ENCODE assay signal across 1 cellular context in the genomic region with DNA sequence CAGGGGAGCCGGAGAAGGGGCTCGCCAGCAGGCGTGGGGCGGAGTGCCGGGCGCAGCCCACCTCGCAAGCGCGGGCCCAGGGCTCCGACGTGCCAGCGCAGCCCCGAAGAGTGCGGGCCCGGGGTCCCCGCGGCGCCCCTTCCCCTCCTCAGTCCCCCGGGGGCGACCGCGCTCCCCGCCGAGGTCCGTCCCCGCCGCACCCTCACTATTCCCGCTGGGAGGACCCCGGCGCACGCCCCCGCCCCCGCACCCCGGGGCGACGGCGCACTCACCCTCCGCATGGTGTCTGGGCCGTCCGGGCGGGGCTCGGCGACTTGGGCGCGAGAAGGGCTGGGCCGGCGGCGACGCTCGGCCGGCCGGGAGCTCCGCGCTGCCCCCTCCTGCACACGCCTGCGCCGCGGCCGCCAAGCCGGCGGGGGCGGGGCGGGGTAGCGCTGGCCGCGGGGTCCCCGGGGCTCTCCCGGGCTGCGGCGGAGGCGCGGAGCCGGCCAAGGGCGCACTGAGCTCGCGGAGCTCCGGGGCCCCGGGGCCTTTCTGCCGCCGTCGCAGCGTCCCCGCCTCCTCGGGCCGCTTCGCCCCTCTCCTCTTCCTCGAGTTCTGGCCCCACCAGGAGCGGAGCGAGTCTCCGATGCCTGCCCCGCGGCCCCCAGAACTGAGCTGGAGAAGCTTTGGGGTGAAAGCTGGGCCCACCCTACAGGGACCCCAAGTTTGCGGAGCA.
A peak's percentile ranks its signal among the peaks of the same experiment; 100 is the strongest.
TF ChIP-seq lines count a peak whose summit lies in the region.

No MANE protein-coding gene starts in this region.

TF ChIP-seq in HEK293, 187 proteins besides CTCF, POLR2A, EP300 and RAD21 (continued from another document):
- TF ChIP-seq, protein P1, sequence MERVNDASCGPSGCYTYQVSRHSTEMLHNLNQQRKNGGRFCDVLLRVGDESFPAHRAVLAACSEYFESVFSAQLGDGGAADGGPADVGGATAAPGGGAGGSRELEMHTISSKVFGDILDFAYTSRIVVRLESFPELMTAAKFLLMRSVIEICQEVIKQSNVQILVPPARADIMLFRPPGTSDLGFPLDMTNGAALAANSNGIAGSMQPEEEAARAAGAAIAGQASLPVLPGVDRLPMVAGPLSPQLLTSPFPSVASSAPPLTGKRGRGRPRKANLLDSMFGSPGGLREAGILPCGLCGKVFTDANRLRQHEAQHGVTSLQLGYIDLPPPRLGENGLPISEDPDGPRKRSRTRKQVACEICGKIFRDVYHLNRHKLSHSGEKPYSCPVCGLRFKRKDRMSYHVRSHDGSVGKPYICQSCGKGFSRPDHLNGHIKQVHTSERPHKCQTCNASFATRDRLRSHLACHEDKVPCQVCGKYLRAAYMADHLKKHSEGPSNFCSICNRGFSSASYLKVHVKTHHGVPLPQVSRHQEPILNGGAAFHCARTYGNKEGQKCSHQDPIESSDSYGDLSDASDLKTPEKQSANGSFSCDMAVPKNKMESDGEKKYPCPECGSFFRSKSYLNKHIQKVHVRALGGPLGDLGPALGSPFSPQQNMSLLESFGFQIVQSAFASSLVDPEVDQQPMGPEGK (tag by site-specific recombination; IDR thresholded peaks at IDR 0.05), result no peak
- TF ChIP-seq ZNF132 (tag by site-specific recombination; IDR thresholded peaks at IDR 0.05; ENCODE audit: borderline replicate concordance) (no peak), ZNF623 (tag by site-specific recombination; IDR thresholded peaks at IDR 0.05) (no peak), ZSCAN16 (tag by site-specific recombination; IDR thresholded peaks at IDR 0.05) (no peak), ZBTB1 (tag by site-specific recombination; IDR thresholded peaks at IDR 0.05) (no peak), ZXDB (tag by site-specific recombination; IDR thresholded peaks at IDR 0.05) (no peak), ZNF530 (tag by site-specific recombination; IDR thresholded peaks at IDR 0.05; ENCODE audit: low read depth) (no peak), KLF1 (tag by site-specific recombination; IDR thresholded peaks at IDR 0.05) (0 out of 2 replicates have a peak, but pooled peaks have one; percentile 17), TRIM28 (IDR thresholded peaks at IDR 0.05; ENCODE audit: borderline replicate concordance, low read length) (no peak), ZNF596 (tag by site-specific recombination; IDR thresholded peaks at IDR 0.05) (peak; percentile 51; the same call in 1 of the 2 replicates), ZNF214 (tag by site-specific recombination; IDR thresholded peaks at IDR 0.05; ENCODE audit: borderline replicate concordance) (no peak), ZNF473 (tag by site-specific recombination; IDR thresholded peaks at IDR 0.05) (no peak), ZIC2 (tag by site-specific recombination; IDR thresholded peaks at IDR 0.05) (peak; percentile 16; the same call in 1 of the 2 replicates), ZNF544 (tag by site-specific recombination; IDR thresholded peaks at IDR 0.05) (no peak), IKZF3 (tag by site-specific recombination; IDR thresholded peaks at IDR 0.05) (no peak), KLF8 (tag by site-specific recombination; IDR thresholded peaks at IDR 0.05) (no peak), ZSCAN30 (tag by site-specific recombination; IDR thresholded peaks at IDR 0.05) (0 out of 2 replicates have a peak, but pooled peaks have one; percentile 14), ZNF423 (tag by site-specific recombination; IDR thresholded peaks at IDR 0.05) (0 out of 2 replicates have a peak, but pooled peaks have one; percentile 63), ZBTB20 (tag by site-specific recombination; IDR thresholded peaks at IDR 0.05) (peak; percentile 73), ZBTB8A (tag by site-specific recombination; IDR thresholded peaks at IDR 0.05) (peak; percentile 69), ZNF366 (tag by site-specific recombination; conservative IDR thresholded peaks at IDR 0.05) (no peak), BCL11A (tag by site-specific recombination; IDR thresholded peaks at IDR 0.05; ENCODE audit: low read depth) (no peak)
- TF ChIP-seq, protein P2, sequence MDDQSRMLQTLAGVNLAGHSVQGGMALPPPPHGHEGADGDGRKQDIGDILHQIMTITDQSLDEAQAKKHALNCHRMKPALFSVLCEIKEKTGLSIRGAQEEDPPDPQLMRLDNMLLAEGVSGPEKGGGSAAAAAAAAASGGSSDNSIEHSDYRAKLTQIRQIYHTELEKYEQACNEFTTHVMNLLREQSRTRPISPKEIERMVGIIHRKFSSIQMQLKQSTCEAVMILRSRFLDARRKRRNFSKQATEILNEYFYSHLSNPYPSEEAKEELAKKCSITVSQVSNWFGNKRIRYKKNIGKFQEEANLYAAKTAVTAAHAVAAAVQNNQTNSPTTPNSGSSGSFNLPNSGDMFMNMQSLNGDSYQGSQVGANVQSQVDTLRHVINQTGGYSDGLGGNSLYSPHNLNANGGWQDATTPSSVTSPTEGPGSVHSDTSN (CRISPR knock-in tag; IDR thresholded peaks at IDR 0.05), result no peak
- TF ChIP-seq, protein P3, sequence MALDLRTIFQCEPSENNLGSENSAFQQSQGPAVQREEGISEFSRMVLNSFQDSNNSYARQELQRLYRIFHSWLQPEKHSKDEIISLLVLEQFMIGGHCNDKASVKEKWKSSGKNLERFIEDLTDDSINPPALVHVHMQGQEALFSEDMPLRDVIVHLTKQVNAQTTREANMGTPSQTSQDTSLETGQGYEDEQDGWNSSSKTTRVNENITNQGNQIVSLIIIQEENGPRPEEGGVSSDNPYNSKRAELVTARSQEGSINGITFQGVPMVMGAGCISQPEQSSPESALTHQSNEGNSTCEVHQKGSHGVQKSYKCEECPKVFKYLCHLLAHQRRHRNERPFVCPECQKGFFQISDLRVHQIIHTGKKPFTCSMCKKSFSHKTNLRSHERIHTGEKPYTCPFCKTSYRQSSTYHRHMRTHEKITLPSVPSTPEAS (tag by site-specific recombination; IDR thresholded peaks at IDR 0.05), result no peak
- TF ChIP-seq, protein P4, sequence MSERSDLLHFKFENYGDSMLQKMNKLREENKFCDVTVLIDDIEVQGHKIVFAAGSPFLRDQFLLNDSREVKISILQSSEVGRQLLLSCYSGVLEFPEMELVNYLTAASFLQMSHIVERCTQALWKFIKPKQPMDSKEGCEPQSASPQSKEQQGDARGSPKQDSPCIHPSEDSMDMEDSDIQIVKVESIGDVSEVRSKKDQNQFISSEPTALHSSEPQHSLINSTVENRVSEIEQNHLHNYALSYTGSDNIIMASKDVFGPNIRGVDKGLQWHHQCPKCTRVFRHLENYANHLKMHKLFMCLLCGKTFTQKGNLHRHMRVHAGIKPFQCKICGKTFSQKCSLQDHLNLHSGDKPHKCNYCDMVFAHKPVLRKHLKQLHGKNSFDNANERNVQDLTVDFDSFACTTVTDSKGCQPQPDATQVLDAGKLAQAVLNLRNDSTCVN (tag by site-specific recombination; optimal IDR thresholded peaks at IDR 0.05), result peak; percentile 56
- TF ChIP-seq, protein P5, sequence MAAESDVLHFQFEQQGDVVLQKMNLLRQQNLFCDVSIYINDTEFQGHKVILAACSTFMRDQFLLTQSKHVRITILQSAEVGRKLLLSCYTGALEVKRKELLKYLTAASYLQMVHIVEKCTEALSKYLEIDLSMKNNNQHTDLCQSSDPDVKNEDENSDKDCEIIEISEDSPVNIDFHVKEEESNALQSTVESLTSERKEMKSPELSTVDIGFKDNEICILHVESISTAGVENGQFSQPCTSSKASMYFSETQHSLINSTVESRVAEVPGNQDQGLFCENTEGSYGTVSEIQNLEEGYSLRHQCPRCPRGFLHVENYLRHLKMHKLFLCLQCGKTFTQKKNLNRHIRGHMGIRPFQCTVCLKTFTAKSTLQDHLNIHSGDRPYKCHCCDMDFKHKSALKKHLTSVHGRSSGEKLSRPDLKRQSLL (tag by site-specific recombination; IDR thresholded peaks at IDR 0.05), result no peak
- TF ChIP-seq, protein P6, sequence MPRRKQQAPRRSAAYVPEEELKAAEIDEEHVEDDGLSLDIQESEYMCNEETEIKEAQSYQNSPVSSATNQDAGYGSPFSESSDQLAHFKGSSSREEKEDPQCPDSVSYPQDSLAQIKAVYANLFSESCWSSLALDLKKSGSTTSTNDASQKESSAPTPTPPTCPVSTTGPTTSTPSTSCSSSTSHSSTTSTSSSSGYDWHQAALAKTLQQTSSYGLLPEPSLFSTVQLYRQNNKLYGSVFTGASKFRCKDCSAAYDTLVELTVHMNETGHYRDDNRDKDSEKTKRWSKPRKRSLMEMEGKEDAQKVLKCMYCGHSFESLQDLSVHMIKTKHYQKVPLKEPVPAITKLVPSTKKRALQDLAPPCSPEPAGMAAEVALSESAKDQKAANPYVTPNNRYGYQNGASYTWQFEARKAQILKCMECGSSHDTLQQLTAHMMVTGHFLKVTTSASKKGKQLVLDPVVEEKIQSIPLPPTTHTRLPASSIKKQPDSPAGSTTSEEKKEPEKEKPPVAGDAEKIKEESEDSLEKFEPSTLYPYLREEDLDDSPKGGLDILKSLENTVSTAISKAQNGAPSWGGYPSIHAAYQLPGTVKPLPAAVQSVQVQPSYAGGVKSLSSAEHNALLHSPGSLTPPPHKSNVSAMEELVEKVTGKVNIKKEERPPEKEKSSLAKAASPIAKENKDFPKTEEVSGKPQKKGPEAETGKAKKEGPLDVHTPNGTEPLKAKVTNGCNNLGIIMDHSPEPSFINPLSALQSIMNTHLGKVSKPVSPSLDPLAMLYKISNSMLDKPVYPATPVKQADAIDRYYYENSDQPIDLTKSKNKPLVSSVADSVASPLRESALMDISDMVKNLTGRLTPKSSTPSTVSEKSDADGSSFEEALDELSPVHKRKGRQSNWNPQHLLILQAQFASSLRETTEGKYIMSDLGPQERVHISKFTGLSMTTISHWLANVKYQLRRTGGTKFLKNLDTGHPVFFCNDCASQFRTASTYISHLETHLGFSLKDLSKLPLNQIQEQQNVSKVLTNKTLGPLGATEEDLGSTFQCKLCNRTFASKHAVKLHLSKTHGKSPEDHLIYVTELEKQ (tag by site-specific recombination; IDR thresholded peaks at IDR 0.05; ENCODE audit: borderline replicate concordance), result no peak
TF ChIP-seq in HEK293: peak in this region for 9.
